8 cellular contexts compared by ENCODE assay signal in genomic region chr10:110206988-110207804, GRCh38. TPM values are rescaled to one million over a fixed set of nuclear protein-coding genes. Genes with fewer than 3 reads are reported as not detected.
DNase-seq lines count a peak whose midpoint lies in the region; ATAC-seq and TF ChIP-seq lines count a peak whose summit lies in the region.

TSS of gene MXI1 (plus strand) at chr10:110207605. CDS start at chr10:110207809, 204 bp downstream.

- 2 to 3% methylated on average over 26 to 37 of the region's 37 CpGs for WGBS in mesodermal cell (ENCODE audit: insufficient coverage in 2 of 2), 2 experiments

- no peaks in the 10 kb centered on the region for H3K36me3 ChIP-seq in CD4-positive, alpha-beta memory T cell (ENCODE audit: insufficient read depth, low read length)
- no peaks in the 10 kb centered on the region for H3K36me3 ChIP-seq in mesodermal cell (ENCODE audit: control insufficient read depth, insufficient read depth, low read length)

- peaks cover 22% of the 10 kb centered on the region for H3K4me1 ChIP-seq in CD4-positive, alpha-beta memory T cell (ENCODE audit: insufficient read depth, low read length)
- H3K4me1 ChIP-seq in mesodermal cell (ENCODE audit: control insufficient read depth, insufficient read depth, low read length, poor library complexity, severe bottlenecking): peaks cover 9% of the 10 kb centered on the region

- peak within 1 kb of the TSS; percentile 55 for H3K27ac ChIP-seq in CD4-positive, alpha-beta memory T cell (ENCODE audit: low read depth, low read length)
- H3K27ac ChIP-seq in mesodermal cell (ENCODE audit: low read depth, low read length, severe bottlenecking): no peak within 1 kb of the TSS

- no peaks in the 10 kb centered on the region for H3K9me3 ChIP-seq in CD4-positive, alpha-beta memory T cell (ENCODE audit: control insufficient read depth in 1 of 2, low read length in 2 of 2)
- H3K9me3 ChIP-seq in mesodermal cell (ENCODE audit: control insufficient read depth, low read length): no peaks in the 10 kb centered on the region

- H3K9me3 Mint-ChIP-seq in CD4-positive, alpha-beta memory T cell: peaks cover 0 to 6% (median 0%) of the 10 kb centered on the region in 8 donors
- no peaks in the 10 kb centered on the region for H3K9me3 Mint-ChIP-seq in activated CD8-positive, alpha-beta memory T cell treated with anti-CD3 and anti-CD28 coated beads, Interleukin-2, amount 10 ng/mL, durations not matched to agents 7 days and 5 days (ENCODE audit: low read depth)

- peak; percentile 32 to 56 (median 36) for DNase-seq in CD4-positive, alpha-beta memory T cell
- DNase-seq in NCI-H526 treated with DMSO at 0.1 percent for 48 hours (lab: John Stamatoyannopoulos, UW): peak; percentile 70
- peak; percentile 75 for DNase-seq in activated CD8-positive, alpha-beta memory T cell treated with anti-CD3 and anti-CD28 coated beads, Interleukin-2, amount 10 ng/mL, durations not matched to agents 7 days and 5 days
- DNase-seq in epithelial cell of proximal tubule (ENCODE audit: low read depth): no peak
- peak; percentile 56 for DNase-seq in stromal cell of bone marrow (ENCODE audit: low read depth)

- CTCF ChIA-PET in CD4-positive, alpha-beta memory T cell (lab: Charles Lee; ENCODE audit: partially characterized antibody): interaction anchor here (0.8 to 10.6 kb wide), 14 partner anchors 8 to 133 kb away, joined by 3 to 203 read pairs (median 7); partner anchors contain the start of gene SMNDC1
- CTCF ChIA-PET in activated CD8-positive, alpha-beta memory T cell treated with anti-CD3 and anti-CD28 coated beads, Interleukin-2, amount 10 ng/mL, durations not matched to agents 7 days and 5 days (lab: Charles Lee): interaction anchor here (0.7 to 11.2 kb wide), 19 partner anchors 11 to 323 kb away, joined by 3 to 154 read pairs (median 4); no protein-coding TSS in a partner anchor

- peak within 1 kb of the TSS; percentile 65 for H3K4me3 ChIP-seq in CD4-positive, alpha-beta memory T cell (ENCODE audit: low read length in 2 of 2)
- H3K4me3 ChIP-seq in epithelial cell of proximal tubule (ENCODE audit: low read depth, low read length) (peak within 1 kb of the TSS; percentile 90), mesodermal cell (ENCODE audit: extremely low read depth, insufficient read depth, low read length, poor library complexity, severe bottlenecking) (peak within 1 kb of the TSS; percentile 79)

- H3K27ac Mint-ChIP-seq in CD4-positive, alpha-beta memory T cell: peak within 1 kb of the TSS; percentile 93 to 98 (median 96)
- H3K27ac Mint-ChIP-seq in activated CD8-positive, alpha-beta memory T cell treated with anti-CD3 and anti-CD28 coated beads, Interleukin-2, amount 10 ng/mL, durations not matched to agents 7 days and 5 days: peak within 1 kb of the TSS; percentile 93

- H3K36me3 Mint-ChIP-seq in CD4-positive, alpha-beta memory T cell: peaks cover 0 to 28% of the 10 kb centered on the region in 2 donors
- H3K36me3 Mint-ChIP-seq in activated CD8-positive, alpha-beta memory T cell treated with anti-CD3 and anti-CD28 coated beads, Interleukin-2, amount 10 ng/mL, durations not matched to agents 7 days and 5 days: peaks cover 1% of the 10 kb centered on the region

- no peaks in the 10 kb centered on the region for H3K27me3 ChIP-seq in CD4-positive, alpha-beta memory T cell (ENCODE audit: insufficient read depth, low read length)

- peak within 1 kb of the TSS; percentile 93 to 100 (median 96) for H3K4me3 Mint-ChIP-seq in CD4-positive, alpha-beta memory T cell
- peak within 1 kb of the TSS; percentile 89 for H3K4me3 Mint-ChIP-seq in activated CD8-positive, alpha-beta memory T cell treated with anti-CD3 and anti-CD28 coated beads, Interleukin-2, amount 10 ng/mL, durations not matched to agents 7 days and 5 days

- intact Hi-C loops in CD4-positive, alpha-beta memory T cell (cut with micrococcal nuclease): loop anchor here (5.0 kb wide), 5 partner anchors 35 to 360 kb away; partner anchors contain the start of gene SMC3

- H3K27me3 Mint-ChIP-seq in CD4-positive, alpha-beta memory T cell: no peaks in the 10 kb centered on the region
- H3K27me3 Mint-ChIP-seq in activated CD8-positive, alpha-beta memory T cell treated with anti-CD3 and anti-CD28 coated beads, Interleukin-2, amount 10 ng/mL, durations not matched to agents 7 days and 5 days: peaks cover 39% of the 10 kb centered on the region

- POLR2A ChIA-PET in CD4-positive, alpha-beta memory T cell (lab: Charles Lee; ENCODE audit: partially characterized antibody): interaction anchor here (0.6 to 13.1 kb wide), 29 partner anchors 7 to 710 kb away, joined by 3 to 464 read pairs (median 6); partner anchors contain the start of genes ADD3, DUSP5 and SMNDC1

- ATAC-seq in GM19035 (IDR thresholded peaks at IDR 0.05; ENCODE audit: unreplicated experiment): peak; percentile 53
- ATAC-seq in HG03135 (IDR thresholded peaks at IDR 0.05; ENCODE audit: unreplicated experiment): peak; percentile 51
- peak; percentile 18 for ATAC-seq in activated CD8-positive, alpha-beta memory T cell treated with anti-CD3 and anti-CD28 coated beads, Interleukin-2, amount 10 ng/mL, durations not matched to agents 7 days and 5 days

- H3K4me1 Mint-ChIP-seq in CD4-positive, alpha-beta memory T cell: peaks cover 23 to 52% (median 25%) of the 10 kb centered on the region in 4 donors
- H3K4me1 Mint-ChIP-seq in activated CD8-positive, alpha-beta memory T cell treated with anti-CD3 and anti-CD28 coated beads, Interleukin-2, amount 10 ng/mL, durations not matched to agents 7 days and 5 days: peaks cover 31% of the 10 kb centered on the region

- no peak for TF ChIP-seq CTCF in epithelial cell of proximal tubule (conservative IDR thresholded peaks at IDR 0.05; ENCODE audit: low read depth, low read length)

RNA-seq across cellular contexts. Expression of gene MXI1, which starts in this region (rescaled TPM):
- total RNA-seq in CD4-positive, alpha-beta memory T cell: 10 to 100 TPM; 49.7 to 56.6 TPM
- polyA plus RNA-seq in CD4-positive, alpha-beta memory T cell: 10 to 100 TPM; 32.1 to 54.6 TPM
- total RNA-seq in activated CD8-positive, alpha-beta memory T cell treated with anti-CD3 and anti-CD28 coated beads, Interleukin-2, amount 10 ng/mL, durations not matched to agents 7 days and 5 days: 10 to 100 TPM; 13.6 to 29.1 TPM
- 5.4 and 12.6 TPM in 2 replicates for total RNA-seq in epithelial cell of proximal tubule
- 31.7 TPM for polyA plus RNA-seq in mesodermal cell (2013, experiment 1 of 2)
- 29.5 TPM for polyA plus RNA-seq in mesodermal cell (2013, experiment 2 of 2)
